In the genomic region with DNA sequence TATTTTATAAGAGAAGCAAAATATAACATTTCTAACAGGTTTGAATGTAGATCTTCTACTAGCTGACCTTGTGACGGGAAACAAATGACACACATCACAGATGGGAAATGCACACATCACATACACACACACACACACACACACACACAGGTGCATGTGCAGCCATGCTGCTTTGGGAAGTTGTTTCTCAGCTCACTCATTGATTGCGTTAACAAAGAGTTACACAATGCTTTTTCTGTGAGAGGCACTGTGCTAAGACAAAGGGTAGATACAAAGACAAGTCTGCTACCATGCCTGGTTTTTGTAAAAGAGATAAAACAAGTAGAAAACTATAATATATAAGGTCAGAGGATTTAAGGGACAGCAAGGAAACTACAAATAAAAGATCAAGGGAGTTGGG, we compare ENCODE assay signal across 1 cellular context.
TF ChIP-seq lines count a peak whose summit lies in the region.

No MANE protein-coding gene starts in this region.

TF ChIP-seq in HepG2, 621 proteins besides CTCF, POLR2A, EP300 and RAD21 (continued from another document and continues in another):
- TF ChIP-seq, protein P1, sequence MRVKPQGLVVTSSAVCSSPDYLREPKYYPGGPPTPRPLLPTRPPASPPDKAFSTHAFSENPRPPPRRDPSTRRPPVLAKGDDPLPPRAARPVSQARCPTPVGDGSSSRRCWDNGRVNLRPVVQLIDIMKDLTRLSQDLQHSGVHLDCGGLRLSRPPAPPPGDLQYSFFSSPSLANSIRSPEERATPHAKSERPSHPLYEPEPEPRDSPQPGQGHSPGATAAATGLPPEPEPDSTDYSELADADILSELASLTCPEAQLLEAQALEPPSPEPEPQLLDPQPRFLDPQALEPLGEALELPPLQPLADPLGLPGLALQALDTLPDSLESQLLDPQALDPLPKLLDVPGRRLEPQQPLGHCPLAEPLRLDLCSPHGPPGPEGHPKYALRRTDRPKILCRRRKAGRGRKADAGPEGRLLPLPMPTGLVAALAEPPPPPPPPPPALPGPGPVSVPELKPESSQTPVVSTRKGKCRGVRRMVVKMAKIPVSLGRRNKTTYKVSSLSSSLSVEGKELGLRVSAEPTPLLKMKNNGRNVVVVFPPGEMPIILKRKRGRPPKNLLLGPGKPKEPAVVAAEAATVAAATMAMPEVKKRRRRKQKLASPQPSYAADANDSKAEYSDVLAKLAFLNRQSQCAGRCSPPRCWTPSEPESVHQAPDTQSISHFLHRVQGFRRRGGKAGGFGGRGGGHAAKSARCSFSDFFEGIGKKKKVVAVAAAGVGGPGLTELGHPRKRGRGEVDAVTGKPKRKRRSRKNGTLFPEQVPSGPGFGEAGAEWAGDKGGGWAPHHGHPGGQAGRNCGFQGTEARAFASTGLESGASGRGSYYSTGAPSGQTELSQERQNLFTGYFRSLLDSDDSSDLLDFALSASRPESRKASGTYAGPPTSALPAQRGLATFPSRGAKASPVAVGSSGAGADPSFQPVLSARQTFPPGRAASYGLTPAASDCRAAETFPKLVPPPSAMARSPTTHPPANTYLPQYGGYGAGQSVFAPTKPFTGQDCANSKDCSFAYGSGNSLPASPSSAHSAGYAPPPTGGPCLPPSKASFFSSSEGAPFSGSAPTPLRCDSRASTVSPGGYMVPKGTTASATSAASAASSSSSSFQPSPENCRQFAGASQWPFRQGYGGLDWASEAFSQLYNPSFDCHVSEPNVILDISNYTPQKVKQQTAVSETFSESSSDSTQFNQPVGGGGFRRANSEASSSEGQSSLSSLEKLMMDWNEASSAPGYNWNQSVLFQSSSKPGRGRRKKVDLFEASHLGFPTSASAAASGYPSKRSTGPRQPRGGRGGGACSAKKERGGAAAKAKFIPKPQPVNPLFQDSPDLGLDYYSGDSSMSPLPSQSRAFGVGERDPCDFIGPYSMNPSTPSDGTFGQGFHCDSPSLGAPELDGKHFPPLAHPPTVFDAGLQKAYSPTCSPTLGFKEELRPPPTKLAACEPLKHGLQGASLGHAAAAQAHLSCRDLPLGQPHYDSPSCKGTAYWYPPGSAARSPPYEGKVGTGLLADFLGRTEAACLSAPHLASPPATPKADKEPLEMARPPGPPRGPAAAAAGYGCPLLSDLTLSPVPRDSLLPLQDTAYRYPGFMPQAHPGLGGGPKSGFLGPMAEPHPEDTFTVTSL (CRISPR knock-in tag; IDR thresholded peaks at IDR 0.05; ENCODE audit: borderline replicate concordance) = no peak
- TF ChIP-seq ONECUT2 (CRISPR knock-in tag; IDR thresholded peaks at IDR 0.05) (peak; percentile 58; the same call in 1 of the 2 replicates), ZNF615 (CRISPR knock-in tag; IDR thresholded peaks at IDR 0.05; ENCODE audit: borderline replicate concordance) (no peak), ZNF772 (CRISPR knock-in tag; IDR thresholded peaks at IDR 0.05) (no peak), ZNF549 (CRISPR knock-in tag; IDR thresholded peaks at IDR 0.05) (no peak), KLF15 (CRISPR knock-in tag; IDR thresholded peaks at IDR 0.05; ENCODE audit: borderline replicate concordance) (no peak), ZNF616 (CRISPR knock-in tag; IDR thresholded peaks at IDR 0.05; ENCODE audit: low read depth) (no peak), TCF7 (IDR thresholded peaks at IDR 0.05; ENCODE audit: low read depth) (peak; percentile 32; the same call in 1 of the 2 replicates), ZFP62 (CRISPR knock-in tag; IDR thresholded peaks at IDR 0.05) (no peak), ATF1 (CRISPR knock-in tag; IDR thresholded peaks at IDR 0.05) (no peak), FOXO1 (CRISPR knock-in tag; IDR thresholded peaks at IDR 0.05) (no peak), SALL1 (CRISPR knock-in tag; IDR thresholded peaks at IDR 0.05) (peak; percentile 40; the same call in 1 of the 2 replicates), ZNF83 (CRISPR knock-in tag; IDR thresholded peaks at IDR 0.05; ENCODE audit: borderline replicate concordance) (no peak), ZNF569 (CRISPR knock-in tag; IDR thresholded peaks at IDR 0.05; ENCODE audit: borderline replicate concordance) (no peak), ZBTB38 (CRISPR knock-in tag; IDR thresholded peaks at IDR 0.05) (no peak), ZMYM3 (CRISPR knock-in tag; IDR thresholded peaks at IDR 0.05) (peak; percentile 83; the same call in 1 of the 2 replicates), MXD4 (CRISPR knock-in tag; IDR thresholded peaks at IDR 0.05) (no peak), RBFOX2 (IDR thresholded peaks at IDR 0.05; ENCODE audit: low read depth, low read length) (no peak), AHR (CRISPR knock-in tag; IDR thresholded peaks at IDR 0.05) (no peak), ZNF17 (CRISPR knock-in tag; IDR thresholded peaks at IDR 0.05) (no peak), GATAD1 (CRISPR knock-in tag; IDR thresholded peaks at IDR 0.05) (no peak), NFE2 (CRISPR knock-in tag; IDR thresholded peaks at IDR 0.05) (no peak), GZF1 (CRISPR knock-in tag; IDR thresholded peaks at IDR 0.05) (no peak), CENPX (CRISPR knock-in tag; IDR thresholded peaks at IDR 0.05) (no peak), HNF4A (CRISPR knock-in tag; IDR thresholded peaks at IDR 0.05) (no peak), SMARCE1 (IDR thresholded peaks at IDR 0.05; ENCODE audit: borderline replicate concordance) (no peak), ZNF672 (CRISPR knock-in tag; IDR thresholded peaks at IDR 0.05) (no peak), SIN3B (IDR thresholded peaks at IDR 0.05; ENCODE audit: low read length) (no peak), MYC (CRISPR knock-in tag; IDR thresholded peaks at IDR 0.05; ENCODE audit: borderline replicate concordance) (no peak), ARNT (IDR thresholded peaks at IDR 0.05) (no peak), ZNF12 (CRISPR knock-in tag; IDR thresholded peaks at IDR 0.05) (no peak), ERF (CRISPR knock-in tag; IDR thresholded peaks at IDR 0.05) (no peak), PHF21A (CRISPR knock-in tag; IDR thresholded peaks at IDR 0.05) (no peak), ZNF510 (CRISPR knock-in tag; IDR thresholded peaks at IDR 0.05; ENCODE audit: low read depth) (no peak)
- TF ChIP-seq, protein P2, sequence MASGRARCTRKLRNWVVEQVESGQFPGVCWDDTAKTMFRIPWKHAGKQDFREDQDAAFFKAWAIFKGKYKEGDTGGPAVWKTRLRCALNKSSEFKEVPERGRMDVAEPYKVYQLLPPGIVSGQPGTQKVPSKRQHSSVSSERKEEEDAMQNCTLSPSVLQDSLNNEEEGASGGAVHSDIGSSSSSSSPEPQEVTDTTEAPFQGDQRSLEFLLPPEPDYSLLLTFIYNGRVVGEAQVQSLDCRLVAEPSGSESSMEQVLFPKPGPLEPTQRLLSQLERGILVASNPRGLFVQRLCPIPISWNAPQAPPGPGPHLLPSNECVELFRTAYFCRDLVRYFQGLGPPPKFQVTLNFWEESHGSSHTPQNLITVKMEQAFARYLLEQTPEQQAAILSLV (CRISPR knock-in tag; IDR thresholded peaks at IDR 0.05; ENCODE audit: borderline replicate concordance) = no peak
- TF ChIP-seq, protein P3, sequence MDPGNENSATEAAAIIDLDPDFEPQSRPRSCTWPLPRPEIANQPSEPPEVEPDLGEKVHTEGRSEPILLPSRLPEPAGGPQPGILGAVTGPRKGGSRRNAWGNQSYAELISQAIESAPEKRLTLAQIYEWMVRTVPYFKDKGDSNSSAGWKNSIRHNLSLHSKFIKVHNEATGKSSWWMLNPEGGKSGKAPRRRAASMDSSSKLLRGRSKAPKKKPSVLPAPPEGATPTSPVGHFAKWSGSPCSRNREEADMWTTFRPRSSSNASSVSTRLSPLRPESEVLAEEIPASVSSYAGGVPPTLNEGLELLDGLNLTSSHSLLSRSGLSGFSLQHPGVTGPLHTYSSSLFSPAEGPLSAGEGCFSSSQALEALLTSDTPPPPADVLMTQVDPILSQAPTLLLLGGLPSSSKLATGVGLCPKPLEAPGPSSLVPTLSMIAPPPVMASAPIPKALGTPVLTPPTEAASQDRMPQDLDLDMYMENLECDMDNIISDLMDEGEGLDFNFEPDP (CRISPR knock-in tag; conservative IDR thresholded peaks at IDR 0.05) = no peak
- TF ChIP-seq, protein P4, sequence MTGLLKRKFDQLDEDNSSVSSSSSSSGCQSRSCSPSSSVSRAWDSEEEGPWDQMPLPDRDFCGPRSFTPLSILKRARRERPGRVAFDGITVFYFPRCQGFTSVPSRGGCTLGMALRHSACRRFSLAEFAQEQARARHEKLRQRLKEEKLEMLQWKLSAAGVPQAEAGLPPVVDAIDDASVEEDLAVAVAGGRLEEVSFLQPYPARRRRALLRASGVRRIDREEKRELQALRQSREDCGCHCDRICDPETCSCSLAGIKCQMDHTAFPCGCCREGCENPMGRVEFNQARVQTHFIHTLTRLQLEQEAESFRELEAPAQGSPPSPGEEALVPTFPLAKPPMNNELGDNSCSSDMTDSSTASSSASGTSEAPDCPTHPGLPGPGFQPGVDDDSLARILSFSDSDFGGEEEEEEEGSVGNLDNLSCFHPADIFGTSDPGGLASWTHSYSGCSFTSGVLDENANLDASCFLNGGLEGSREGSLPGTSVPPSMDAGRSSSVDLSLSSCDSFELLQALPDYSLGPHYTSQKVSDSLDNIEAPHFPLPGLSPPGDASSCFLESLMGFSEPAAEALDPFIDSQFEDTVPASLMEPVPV (CRISPR knock-in tag; IDR thresholded peaks at IDR 0.05) = no peak
- TF ChIP-seq, protein P5, sequence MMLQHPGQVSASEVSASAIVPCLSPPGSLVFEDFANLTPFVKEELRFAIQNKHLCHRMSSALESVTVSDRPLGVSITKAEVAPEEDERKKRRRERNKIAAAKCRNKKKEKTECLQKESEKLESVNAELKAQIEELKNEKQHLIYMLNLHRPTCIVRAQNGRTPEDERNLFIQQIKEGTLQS (CRISPR knock-in tag; IDR thresholded peaks at IDR 0.05) = no peak
- TF ChIP-seq, protein P6, sequence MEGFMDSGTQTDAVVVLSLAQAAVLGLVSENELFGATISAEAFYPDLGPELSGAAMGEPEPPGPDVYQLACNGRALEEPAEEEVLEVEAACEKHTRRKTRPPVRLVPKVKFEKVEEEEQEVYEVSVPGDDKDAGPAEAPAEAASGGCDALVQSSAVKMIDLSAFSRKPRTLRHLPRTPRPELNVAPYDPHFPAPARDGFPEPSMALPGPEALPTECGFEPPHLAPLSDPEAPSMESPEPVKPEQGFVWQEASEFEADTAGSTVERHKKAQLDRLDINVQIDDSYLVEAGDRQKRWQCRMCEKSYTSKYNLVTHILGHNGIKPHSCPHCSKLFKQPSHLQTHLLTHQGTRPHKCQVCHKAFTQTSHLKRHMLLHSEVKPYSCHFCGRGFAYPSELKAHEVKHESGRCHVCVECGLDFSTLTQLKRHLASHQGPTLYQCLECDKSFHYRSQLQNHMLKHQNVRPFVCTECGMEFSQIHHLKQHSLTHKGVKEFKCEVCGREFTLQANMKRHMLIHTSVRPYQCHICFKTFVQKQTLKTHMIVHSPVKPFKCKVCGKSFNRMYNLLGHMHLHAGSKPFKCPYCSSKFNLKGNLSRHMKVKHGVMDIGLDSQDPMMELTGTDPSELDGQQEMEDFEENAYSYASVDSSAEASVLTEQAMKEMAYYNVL (CRISPR knock-in tag; IDR thresholded peaks at IDR 0.05; ENCODE audit: borderline replicate concordance) = no peak
- TF ChIP-seq, protein P7, sequence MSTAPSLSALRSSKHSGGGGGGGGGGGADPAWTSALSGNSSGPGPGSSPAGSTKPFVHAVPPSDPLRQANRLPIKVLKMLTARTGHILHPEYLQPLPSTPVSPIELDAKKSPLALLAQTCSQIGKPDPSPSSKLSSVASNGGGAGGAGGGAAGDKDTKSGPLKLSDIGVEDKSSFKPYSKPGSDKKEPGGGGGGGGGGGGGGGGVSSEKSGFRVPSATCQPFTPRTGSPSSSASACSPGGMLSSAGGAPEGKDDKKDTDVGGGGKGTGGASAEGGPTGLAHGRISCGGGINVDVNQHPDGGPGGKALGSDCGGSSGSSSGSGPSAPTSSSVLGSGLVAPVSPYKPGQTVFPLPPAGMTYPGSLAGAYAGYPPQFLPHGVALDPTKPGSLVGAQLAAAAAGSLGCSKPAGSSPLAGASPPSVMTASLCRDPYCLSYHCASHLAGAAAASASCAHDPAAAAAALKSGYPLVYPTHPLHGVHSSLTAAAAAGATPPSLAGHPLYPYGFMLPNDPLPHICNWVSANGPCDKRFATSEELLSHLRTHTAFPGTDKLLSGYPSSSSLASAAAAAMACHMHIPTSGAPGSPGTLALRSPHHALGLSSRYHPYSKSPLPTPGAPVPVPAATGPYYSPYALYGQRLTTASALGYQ (CRISPR knock-in tag; IDR thresholded peaks at IDR 0.05) = no peak
- TF ChIP-seq, protein P8, sequence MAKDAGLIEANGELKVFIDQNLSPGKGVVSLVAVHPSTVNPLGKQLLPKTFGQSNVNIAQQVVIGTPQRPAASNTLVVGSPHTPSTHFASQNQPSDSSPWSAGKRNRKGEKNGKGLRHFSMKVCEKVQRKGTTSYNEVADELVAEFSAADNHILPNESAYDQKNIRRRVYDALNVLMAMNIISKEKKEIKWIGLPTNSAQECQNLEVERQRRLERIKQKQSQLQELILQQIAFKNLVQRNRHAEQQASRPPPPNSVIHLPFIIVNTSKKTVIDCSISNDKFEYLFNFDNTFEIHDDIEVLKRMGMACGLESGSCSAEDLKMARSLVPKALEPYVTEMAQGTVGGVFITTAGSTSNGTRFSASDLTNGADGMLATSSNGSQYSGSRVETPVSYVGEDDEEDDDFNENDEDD (CRISPR knock-in tag; IDR thresholded peaks at IDR 0.05; ENCODE audit: borderline replicate concordance) = no peak
- TF ChIP-seq, protein P9, sequence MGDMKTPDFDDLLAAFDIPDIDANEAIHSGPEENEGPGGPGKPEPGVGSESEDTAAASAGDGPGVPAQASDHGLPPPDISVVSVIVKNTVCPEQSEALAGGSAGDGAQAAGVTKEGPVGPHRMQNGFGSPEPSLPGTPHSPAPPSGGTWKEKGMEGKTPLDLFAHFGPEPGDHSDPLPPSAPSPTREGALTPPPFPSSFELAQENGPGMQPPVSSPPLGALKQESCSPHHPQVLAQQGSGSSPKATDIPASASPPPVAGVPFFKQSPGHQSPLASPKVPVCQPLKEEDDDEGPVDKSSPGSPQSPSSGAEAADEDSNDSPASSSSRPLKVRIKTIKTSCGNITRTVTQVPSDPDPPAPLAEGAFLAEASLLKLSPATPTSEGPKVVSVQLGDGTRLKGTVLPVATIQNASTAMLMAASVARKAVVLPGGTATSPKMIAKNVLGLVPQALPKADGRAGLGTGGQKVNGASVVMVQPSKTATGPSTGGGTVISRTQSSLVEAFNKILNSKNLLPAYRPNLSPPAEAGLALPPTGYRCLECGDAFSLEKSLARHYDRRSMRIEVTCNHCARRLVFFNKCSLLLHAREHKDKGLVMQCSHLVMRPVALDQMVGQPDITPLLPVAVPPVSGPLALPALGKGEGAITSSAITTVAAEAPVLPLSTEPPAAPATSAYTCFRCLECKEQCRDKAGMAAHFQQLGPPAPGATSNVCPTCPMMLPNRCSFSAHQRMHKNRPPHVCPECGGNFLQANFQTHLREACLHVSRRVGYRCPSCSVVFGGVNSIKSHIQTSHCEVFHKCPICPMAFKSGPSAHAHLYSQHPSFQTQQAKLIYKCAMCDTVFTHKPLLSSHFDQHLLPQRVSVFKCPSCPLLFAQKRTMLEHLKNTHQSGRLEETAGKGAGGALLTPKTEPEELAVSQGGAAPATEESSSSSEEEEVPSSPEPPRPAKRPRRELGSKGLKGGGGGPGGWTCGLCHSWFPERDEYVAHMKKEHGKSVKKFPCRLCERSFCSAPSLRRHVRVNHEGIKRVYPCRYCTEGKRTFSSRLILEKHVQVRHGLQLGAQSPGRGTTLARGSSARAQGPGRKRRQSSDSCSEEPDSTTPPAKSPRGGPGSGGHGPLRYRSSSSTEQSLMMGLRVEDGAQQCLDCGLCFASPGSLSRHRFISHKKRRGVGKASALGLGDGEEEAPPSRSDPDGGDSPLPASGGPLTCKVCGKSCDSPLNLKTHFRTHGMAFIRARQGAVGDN (CRISPR knock-in tag; IDR thresholded peaks at IDR 0.05) = no peak
